2 cellular contexts compared by ENCODE assay signal in genomic region chr4:152856960-152857359, GRCh38.
TF ChIP-seq lines count a peak whose summit lies in the region.

No MANE protein-coding gene starts in this region.

TF ChIP-seq in GM23338, 12 proteins besides CTCF, POLR2A, EP300 and RAD21 (continued from another document):
- TF ChIP-seq REST (IDR thresholded peaks at IDR 0.05; ENCODE audit: unreplicated experiment): no peak
- TF ChIP-seq JUNB (IDR thresholded peaks at IDR 0.05; ENCODE audit: unreplicated experiment): no peak
- TF ChIP-seq ZNF114 (CRISPR knock-in tag; IDR thresholded peaks at IDR 0.05): no peak
- TF ChIP-seq POLR2AphosphoS5 (IDR thresholded peaks at IDR 0.05; ENCODE audit: low read depth): no peak
- no peak for TF ChIP-seq STAT1 (IDR thresholded peaks at IDR 0.05; ENCODE audit: unreplicated experiment)
- no peak for TF ChIP-seq ZNF462 (CRISPR knock-in tag; IDR thresholded peaks at IDR 0.05)
- no peak for TF ChIP-seq EZH2 (IDR thresholded peaks at IDR 0.05; ENCODE audit: low read depth, unreplicated experiment)
- TF ChIP-seq EZH2phosphoT487 (IDR thresholded peaks at IDR 0.05; ENCODE audit: unreplicated experiment): no peak
- TF ChIP-seq NANOG (IDR thresholded peaks at IDR 0.05; ENCODE audit: borderline replicate concordance): no peak
- no peak for TF ChIP-seq ETS1 (IDR thresholded peaks at IDR 0.05)
- TF ChIP-seq CREB1 (CRISPR knock-in tag; IDR thresholded peaks at IDR 0.05; ENCODE audit: low read depth): no peak
TF ChIP-seq in GM23338: peak in this region for 0.

TF ChIP-seq in GM12878, 131 proteins besides CTCF, POLR2A, EP300 and RAD21 (continued from another document):
- TF ChIP-seq ZNF687 (IDR thresholded peaks at IDR 0.05): no peak
- no peak for TF ChIP-seq BRCA1 (IDR thresholded peaks at IDR 0.05; ENCODE audit: low read depth, low read length)
- no peak for TF ChIP-seq TBL1XR1 (IDR thresholded peaks at IDR 0.05; ENCODE audit: low read depth, low read length)
- TF ChIP-seq ASH2L (IDR thresholded peaks at IDR 0.05; ENCODE audit: borderline replicate concordance, low read depth): no peak
- no peak for TF ChIP-seq USF2 (IDR thresholded peaks at IDR 0.05; ENCODE audit: borderline replicate concordance, low read depth, low read length)
- no peak for TF ChIP-seq STAT1 (conservative IDR thresholded peaks at IDR 0.05)
- no peak for TF ChIP-seq SMAD1 (IDR thresholded peaks at IDR 0.05; ENCODE audit: low read depth, partially characterized antibody)
- no peak for TF ChIP-seq CBFB (IDR thresholded peaks at IDR 0.05; ENCODE audit: low read depth)
- TF ChIP-seq IKZF2 (IDR thresholded peaks at IDR 0.05): no peak
TF ChIP-seq in GM12878: peak in this region for 0.
